In genomic region chr20:59125909-59126308, GRCh38 we compare ENCODE assay signal across 29 cellular contexts. TPM values are rescaled to one million over a fixed set of nuclear protein-coding genes. Genes with fewer than 3 reads are reported as not detected.
DNase-seq lines count a peak whose midpoint lies in the region; ATAC-seq and TF ChIP-seq lines count a peak whose summit lies in the region.
"Had no signal": no experiment of that assay in that cellular context is flagged by ENCODE, and none has a peak within 500 bp of the region (broad histone marks: within the 10 kb centered on the region; RNA-seq: fewer than 3 reads in every experiment).

No MANE protein-coding gene starts in this region.

- peaks cover 77% of the 10 kb centered on the region for H3K4me1 Mint-ChIP-seq in CD4-positive, alpha-beta T cell (ENCODE audit: low read depth)
- H3K4me1 Mint-ChIP-seq in memory B cell: peaks cover 50% of the 10 kb centered on the region
- peaks cover 29% of the 10 kb centered on the region for H3K4me1 Mint-ChIP-seq in activated T-helper 2 cell treated with anti-CD3 and anti-CD28 coated beads, Interferon-gamma antibody, Interleukin-2, Interleukin-4, amounts not matched to agents 10 μg/mL and 5 μg/mL and 100 μg/mL, durations not matched to agents 14 hours and 24 hours and 36 hours (ENCODE audit: low read depth)

- TF ChIP-seq CTCF in CD4-positive, alpha-beta T cell (IDR thresholded peaks at IDR 0.05): no peak

- no peaks in the 10 kb centered on the region; the same call in 1 of the 2 replicates for H3K36me3 ChIP-seq in BLaER1
- H3K36me3 ChIP-seq: cardiac muscle cell, esophagus squamous epithelium, gastrocnemius medialis, sigmoid colon, SJCRH30, transverse colon had no signal

- H3K4me3 Mint-ChIP-seq in CD4-positive, alpha-beta T cell: no peak overlapping the region
- no peak overlapping the region for H3K4me3 Mint-ChIP-seq in memory B cell
- H3K4me3 Mint-ChIP-seq in activated T-helper 2 cell treated with anti-CD3 and anti-CD28 coated beads, Interferon-gamma antibody, Interleukin-2, Interleukin-4, amounts not matched to agents 10 μg/mL and 5 μg/mL and 100 μg/mL, durations not matched to agents 14 hours and 24 hours and 36 hours (ENCODE audit: low read depth): no peak overlapping the region
- H3K4me3 Mint-ChIP-seq: dendritic cell treated with granulocyte-macrophage colony-stimulating factor and Interleukin-4, amounts not matched to agents 40 ng/mL and 50 ng/mL, for 4 days; nephron progenitor cell had no signal

- intact Hi-C loops in CD4-positive, alpha-beta T cell (cut with DNase I, micrococcal nuclease): loop anchor here in 1 of 2 experiments (1.0 to 5.0 kb wide), 2 partner anchors 18 to 61 kb away; no protein-coding TSS in a partner anchor
- intact Hi-C loops in activated T-helper 2 cell treated with anti-CD3 and anti-CD28 coated beads, Interferon-gamma antibody, Interleukin-2, Interleukin-4, amounts not matched to agents 10 μg/mL and 5 μg/mL and 100 μg/mL, durations not matched to agents 14 hours and 24 hours and 36 hours (cut with micrococcal nuclease): no loop called here

- peak overlapping the region; percentile 97 for H3K4me2 ChIP-seq in BLaER1

- no peaks in the 10 kb centered on the region for H3K9me3 Mint-ChIP-seq in CD4-positive, alpha-beta T cell
- H3K9me3 Mint-ChIP-seq in memory B cell: no peaks in the 10 kb centered on the region
- peaks cover 10% of the 10 kb centered on the region for H3K9me3 Mint-ChIP-seq in activated T-helper 2 cell treated with anti-CD3 and anti-CD28 coated beads, Interferon-gamma antibody, Interleukin-2, Interleukin-4, amounts not matched to agents 10 μg/mL and 5 μg/mL and 100 μg/mL, durations not matched to agents 14 hours and 24 hours and 36 hours
- H3K9me3 Mint-ChIP-seq: dendritic cell treated with granulocyte-macrophage colony-stimulating factor and Interleukin-4, amounts not matched to agents 40 ng/mL and 50 ng/mL, for 4 days had no signal

- H3K27me3 Mint-ChIP-seq in CD4-positive, alpha-beta T cell: no peaks in the 10 kb centered on the region
- H3K27me3 Mint-ChIP-seq in memory B cell: no peaks in the 10 kb centered on the region
- H3K27me3 Mint-ChIP-seq in activated T-helper 2 cell treated with anti-CD3 and anti-CD28 coated beads, Interferon-gamma antibody, Interleukin-2, Interleukin-4, amounts not matched to agents 10 μg/mL and 5 μg/mL and 100 μg/mL, durations not matched to agents 14 hours and 24 hours and 36 hours (ENCODE audit: low read depth): no peaks in the 10 kb centered on the region

- H3K27ac ChIP-seq in BLaER1: peak overlapping the region; percentile 96
- no peak overlapping the region for H3K27ac ChIP-seq in CD4-positive, alpha-beta T cell (ENCODE audit: low read depth, low read length)
- H3K27ac ChIP-seq: cardiac muscle cell, esophagus squamous epithelium, gastrocnemius medialis, parathyroid adenoma, sigmoid colon, SJCRH30, transverse colon had no signal

- POLR2A ChIA-PET in CD4-positive, alpha-beta T cell (lab: Charles Lee): interaction anchor here (5.7 kb wide), 1 partner anchor 40 kb away, joined by 113 read pairs; the partner anchor contains the start of gene ZNF831

- no peaks in the 10 kb centered on the region for H4K20me1 ChIP-seq in BLaER1

- peaks cover 94% of the 10 kb centered on the region for H3K4me1 ChIP-seq in BLaER1
- H3K4me1 ChIP-seq: esophagus squamous epithelium, gastrocnemius medialis, parathyroid adenoma, sigmoid colon, SJCRH30 had no signal

- peak overlapping the region; percentile 99 for H3K27ac Mint-ChIP-seq in CD4-positive, alpha-beta T cell
- peak overlapping the region; percentile 7 for H3K27ac Mint-ChIP-seq in memory B cell
- H3K27ac Mint-ChIP-seq in activated T-helper 2 cell treated with anti-CD3 and anti-CD28 coated beads, Interferon-gamma antibody, Interleukin-2, Interleukin-4, amounts not matched to agents 10 μg/mL and 5 μg/mL and 100 μg/mL, durations not matched to agents 14 hours and 24 hours and 36 hours: no peak overlapping the region
- H3K27ac Mint-ChIP-seq: dendritic cell treated with granulocyte-macrophage colony-stimulating factor and Interleukin-4, amounts not matched to agents 40 ng/mL and 50 ng/mL, for 4 days; H9 had no signal

- DNase-seq in CD4-positive, alpha-beta T cell: no peak
- DNase-seq in NCI-H69 (lab: John Stamatoyannopoulos, UW) (peak; percentile 47), memory B cell (ENCODE audit: low spot score in 2 of 2) (no peak), NOMO-1 treated with DMSO at 0.1 percent for 48 hours (lab: John Stamatoyannopoulos, UW; ENCODE audit: unreplicated experiment) (no peak), HuH-7.5 (ENCODE audit: low spot score) (no peak)
- DNase-seq in activated T-helper 2 cell treated with anti-CD3 and anti-CD28 coated beads, Interferon-gamma antibody, Interleukin-2, Interleukin-4, amounts not matched to agents 10 μg/mL and 5 μg/mL and 100 μg/mL, durations not matched to agents 14 hours and 24 hours and 36 hours (ENCODE audit: low spot score): no peak
- DNase-seq: activated CD4-positive, alpha-beta T cell treated with anti-CD3 and anti-CD28 coated beads for 4 hours; activated naive CD4-positive, alpha-beta T cell treated with anti-CD3 and anti-CD28 coated beads, Interleukin-2, amount 50 U/mL, for 16 hours; activated T-cell treated with anti-CD3 and anti-CD28 coated beads, Interleukin-2, amount 50 U/mL, for 48 hours; aorta; DND-41; esophagus squamous epithelium; gastrocnemius medialis; IMR-90; midbrain; NCI-H1092 treated with DMSO at 0.1 percent for 48 hours; NCI-H2081; nephron progenitor cell; sigmoid colon; SJCRH30; stimulated activated CD4-positive, alpha-beta T cell treated with anti-CD3 and anti-CD28 coated beads, Interleukin-15, amount 100 ng/mL, for 24 hours; stimulated activated CD8-positive, alpha-beta memory T cell treated with anti-CD3 and anti-CD28 coated beads, Interleukin-4, amount 100 ng/mL, for 48 hours; T-helper 1 cell; transverse colon had no signal

- H3K36me3 Mint-ChIP-seq in CD4-positive, alpha-beta T cell (ENCODE audit: low read depth): no peaks in the 10 kb centered on the region
- peaks cover 4% of the 10 kb centered on the region for H3K36me3 Mint-ChIP-seq in memory B cell
- peaks cover 6% of the 10 kb centered on the region for H3K36me3 Mint-ChIP-seq in activated T-helper 2 cell treated with anti-CD3 and anti-CD28 coated beads, Interferon-gamma antibody, Interleukin-2, Interleukin-4, amounts not matched to agents 10 μg/mL and 5 μg/mL and 100 μg/mL, durations not matched to agents 14 hours and 24 hours and 36 hours (ENCODE audit: low read depth)

- CTCF ChIA-PET in CD4-positive, alpha-beta T cell (lab: Charles Lee): interaction anchor here (1.4 kb wide), 1 partner anchor 38 kb away, joined by 6 read pairs; no protein-coding TSS in a partner anchor

- no peak for ATAC-seq in CD4-positive, alpha-beta T cell (ENCODE audit: poor library complexity)
- ATAC-seq in memory B cell (ENCODE audit: low read depth): no peak
- ATAC-seq: gastrocnemius medialis had no signal

- peak overlapping the region; percentile 85 for H3K9ac ChIP-seq in BLaER1
- H3K9ac ChIP-seq: parathyroid adenoma had no signal

- H3K27me3 ChIP-seq in BLaER1: no peaks in the 10 kb centered on the region
- no peaks in the 10 kb centered on the region for H3K27me3 ChIP-seq in CD4-positive, alpha-beta T cell (ENCODE audit: control insufficient read depth, insufficient read depth, low read length)
- H3K27me3 ChIP-seq: cardiac muscle cell, esophagus squamous epithelium, gastrocnemius medialis, sigmoid colon, SJCRH30 had no signal

- H3K9me3 ChIP-seq in BLaER1: no peaks in the 10 kb centered on the region; the same call in 1 of the 2 replicates
- peaks cover 3% of the 10 kb centered on the region for H3K9me3 ChIP-seq in CD4-positive, alpha-beta T cell (ENCODE audit: control insufficient read depth, low read length)
- H3K9me3 ChIP-seq: esophagus squamous epithelium, gastrocnemius medialis, transverse colon had no signal

- H3K4me3 ChIP-seq in BLaER1: peak overlapping the region; percentile 2; the same call in 1 of the 2 replicates
- H3K4me3 ChIP-seq: cardiac muscle cell, esophagus squamous epithelium, gastrocnemius medialis, sigmoid colon, SJCRH30, transverse colon had no signal

RNA-seq across cellular contexts. Expression of gene ZNF831, which starts 37.7 kb away (rescaled TPM):
- 10 to 100 TPM; 24.9 to 25.9 TPM for total RNA-seq in CD4-positive, alpha-beta T cell
- 3.0 and 3.3 TPM in 2 replicates for total RNA-seq in activated T-helper 2 cell treated with anti-CD3 and anti-CD28 coated beads, Interferon-gamma antibody, Interleukin-2, Interleukin-4, amounts not matched to agents 10 μg/mL and 5 μg/mL and 100 μg/mL, durations not matched to agents 14 hours and 24 hours and 36 hours
- total RNA-seq: cardiac muscle cell, H9, IMR-90 had no signal
